18 cellular contexts compared by ENCODE assay signal in genomic region chr6:163083141-163083540, GRCh38.
"Had no signal": no experiment of that assay in that cellular context is flagged by ENCODE, and none has a peak within 500 bp of the region (broad histone marks: within the 10 kb centered on the region; RNA-seq: fewer than 3 reads in every experiment).

No MANE protein-coding gene starts in this region.

- H3K4me3 ChIP-seq: heart left ventricle, mucosa of descending colon, ovary, suprapubic skin, tibial artery, upper lobe of right lung, vagina had no signal

- H3K27me3 ChIP-seq: heart left ventricle, suprapubic skin, tibial artery, upper lobe of right lung, vagina had no signal

- H3K27ac Mint-ChIP-seq: dendritic cell treated with granulocyte-macrophage colony-stimulating factor and Interleukin-4, amounts not matched to agents 40 ng/mL and 50 ng/mL, for 4 days; naive thymus-derived CD8-positive, alpha-beta T cell had no signal

- H3K36me3 Mint-ChIP-seq: naive thymus-derived CD8-positive, alpha-beta T cell had no signal

- H3K4me1 ChIP-seq: tibial artery, upper lobe of right lung had no signal

- H3K4me1 Mint-ChIP-seq: naive thymus-derived CD8-positive, alpha-beta T cell had no signal

- H3K4me3 Mint-ChIP-seq: dendritic cell treated with granulocyte-macrophage colony-stimulating factor and Interleukin-4, amounts not matched to agents 40 ng/mL and 50 ng/mL, for 4 days; naive thymus-derived CD8-positive, alpha-beta T cell had no signal

- H3K27ac ChIP-seq: heart left ventricle, ovary, suprapubic skin, tibial artery, upper lobe of right lung, vagina had no signal

- H3K9me3 ChIP-seq: heart left ventricle, mucosa of descending colon, ovary, suprapubic skin, tibial artery, upper lobe of right lung, vagina had no signal

- H3K27me3 Mint-ChIP-seq: dendritic cell treated with granulocyte-macrophage colony-stimulating factor and Interleukin-4, amounts not matched to agents 40 ng/mL and 50 ng/mL, for 4 days had no signal

- H3K36me3 ChIP-seq: heart left ventricle, ovary, suprapubic skin, tibial artery, upper lobe of right lung, vagina had no signal

- DNase-seq: cerebellar nuclear complex; foreskin melanocyte; heart left ventricle; hypothalamus; kidney glomerular epithelial cell; mucosa of descending colon; naive thymus-derived CD8-positive, alpha-beta T cell; nucleus accumbens; ovary; right cardiac atrium; small intestine; stimulated activated CD4-positive, alpha-beta T cell treated with anti-CD3 and anti-CD28 coated beads, Interleukin-12 subunit alpha, Interleukin-12 subunit beta, amount 100 ng/mL, for 4 hours; stimulated activated naive CD8-positive, alpha-beta T cell treated with anti-CD3 and anti-CD28 coated beads, Interleukin-15, Interleukin-2, amounts not matched to agents 100 U/mL and 50 U/mL, for 24 hours; tibial artery; upper lobe of right lung had no signal
